Comparison of ENCODE assay signal across 16 cellular contexts in genomic region chr5:176405656-176406435, GRCh38. TPM values are rescaled to one million over a fixed set of nuclear protein-coding genes. Genes with fewer than 3 reads are reported as not detected.
DNase-seq lines count a peak whose midpoint lies in the region; ATAC-seq, FAIRE-seq and TF ChIP-seq lines count a peak whose summit lies in the region.
"Had no signal": no experiment of that assay in that cellular context is flagged by ENCODE, and none has a peak within 500 bp of the region (broad histone marks: within the 10 kb centered on the region; RNA-seq: fewer than 3 reads in every experiment).

No MANE protein-coding gene starts in this region.

- H2AK5ac ChIP-seq in H9 (ENCODE audit: insufficient read length, low read length), result no peak overlapping the region

- H2BK5ac ChIP-seq in H9 (ENCODE audit: insufficient read length, low read length), result no peak overlapping the region

- H3K4me2 ChIP-seq in H9 (ENCODE audit: insufficient read depth, insufficient read length, low read length), result no peak overlapping the region
- no peak overlapping the region for H3K4me2 ChIP-seq in HepG2 (ENCODE audit: low read depth, low read length)

- no peaks in the 10 kb centered on the region for H3K27me3 Mint-ChIP-seq in H9 (ENCODE audit: low read depth)
- H3K27me3 Mint-ChIP-seq in T-helper 17 cell, result no peaks in the 10 kb centered on the region

- H3K4me1 Mint-ChIP-seq in H9 (peaks cover 7 to 9% of the 10 kb centered on the region in 2 experiments; a peak in 2 of 4 replicates), T-helper 17 cell (peaks cover 16% of the 10 kb centered on the region)

- peak; percentile 72 for TF ChIP-seq CTCF in H9 (conservative IDR thresholded peaks at IDR 0.05)
- TF ChIP-seq CTCF in HepG2 (CRISPR knock-in tag; IDR thresholded peaks at IDR 0.05), result peak; percentile 30; the same call in 1 of the 2 replicates
- TF ChIP-seq CTCF in adrenal gland (IDR thresholded peaks at IDR 0.05), result no peak

- no peak overlapping the region for H4K5ac ChIP-seq in H9 (ENCODE audit: insufficient read length, low read depth, low read length)

- H2AFZ ChIP-seq in H9 (ENCODE audit: low read length), result no peak overlapping the region
- H2AFZ ChIP-seq in HepG2 (ENCODE audit: low read length), result no peak overlapping the region

- TF ChIP-seq POLR2A in HepG2 (IDR thresholded peaks at IDR 0.05; ENCODE audit: insufficient read depth in 1 of 2, low read depth in 2 of 2, low read length in 2 of 2), result no peak
- TF ChIP-seq POLR2A in adrenal gland (IDR thresholded peaks at IDR 0.05), result no peak

- H3K4me3 ChIP-seq in HepG2 (replicated peaks in 1 of 3; ENCODE audit: insufficient read depth in 1 of 3, low read depth in 2 of 3, low read length in 3 of 3), result no peak overlapping the region
- no peak overlapping the region for H3K4me3 ChIP-seq in adrenal gland

- no peak overlapping the region for H2BK12ac ChIP-seq in H9 (ENCODE audit: insufficient read length, low read depth, low read length)

- H3K9me3 Mint-ChIP-seq in H9, result no peaks in the 10 kb centered on the region

- no CpG with 5 or more reads among the region's 20 CpGs for WGBS in H9 (ENCODE audit: extremely low coverage, insufficient read length, low lambda C conversion rate)
- WGBS in HepG2 (ENCODE audit: low lambda C conversion rate), result 89% methylated on average over 20 of the region's 20 CpGs
- WGBS in adrenal gland, 4 donors, result 83 to 92% (median 90%) methylated on average over 18 to 20 of the region's 20 CpGs

- no peaks in the 10 kb centered on the region for H3K79me1 ChIP-seq in H9 (ENCODE audit: insufficient read depth, low read depth, low read length, poor library complexity, severe bottlenecking)

- no peak for FAIRE-seq in HepG2 (lab: Jason Lieb, UNC)

- H4K8ac ChIP-seq in H9 (replicated peaks; ENCODE audit: insufficient read length, low read depth, low read length), result no peak overlapping the region

- H3K23ac ChIP-seq in H9 (ENCODE audit: insufficient read length, low read depth, low read length), result no peak overlapping the region

- no peak for TF ChIP-seq RAD21 in HepG2 (CRISPR knock-in tag; IDR thresholded peaks at IDR 0.05)

- H3K36me3 Mint-ChIP-seq in H9 (ENCODE audit: insufficient read depth in 1 of 3, low read depth in 3 of 3) (peaks cover 0 to 13% (median 5%) of the 10 kb centered on the region in 3 experiments; a peak in 2 of 7 replicates), T-helper 17 cell (ENCODE audit: low read depth) (peaks cover 4% of the 10 kb centered on the region)

- H3K27me3 ChIP-seq in H9 (ENCODE audit: insufficient read depth, low read length) (no peaks in the 10 kb centered on the region), HepG2 (ENCODE audit: control insufficient read depth in 1 of 2, insufficient read depth in 2 of 2, low read length in 2 of 2) (no peaks in the 10 kb centered on the region), adrenal gland (no peaks in the 10 kb centered on the region)

- H3K27ac Mint-ChIP-seq in H9 (peak overlapping the region in 2 of 3 experiments; percentile 66 to 84; a peak in 2 of 7 replicates), T-helper 17 cell (peak overlapping the region; percentile 32)

- H3K27ac ChIP-seq in H9 (ENCODE audit: insufficient read length, low read depth, low read length) (no peak overlapping the region), HepG2 (ENCODE audit: extremely low read length, insufficient read depth, low read length) (no peak overlapping the region), adrenal gland (no peak overlapping the region)
- H3K27ac ChIP-seq: C4-2B had no signal

- BruUV-seq in HepG2 (replicated peaks; lab: Mats Ljungman, UMichigan), result no TSS peak

- no peak overlapping the region for H2BK15ac ChIP-seq in H9 (ENCODE audit: low read depth, low read length)

- no peak overlapping the region for H3K56ac ChIP-seq in H9 (ENCODE audit: insufficient read length, low read depth, low read length)

- TF ChIP-seq EP300 in HepG2 (IDR thresholded peaks at IDR 0.05; ENCODE audit: low read depth in 2 of 2, low read length in 2 of 2) (no peak), HepG2 (CRISPR knock-in tag; IDR thresholded peaks at IDR 0.05; ENCODE audit: borderline replicate concordance) (no peak)

- H3K4me3 Mint-ChIP-seq in H9, result no peak overlapping the region
- no peak overlapping the region for H3K4me3 Mint-ChIP-seq in T-helper 17 cell

- H3K4me1 ChIP-seq in H9 (ENCODE audit: insufficient read depth, low read length) (no peaks in the 10 kb centered on the region), HepG2 (ENCODE audit: insufficient read depth, low read length) (peaks cover 25% of the 10 kb centered on the region), adrenal gland (replicated peaks in 1 of 2) (peaks cover 5 to 8% of the 10 kb centered on the region in 2 donors)

- no peaks in the 10 kb centered on the region for H3K23me2 ChIP-seq in H9 (ENCODE audit: insufficient read length, low read depth, low read length, poor library complexity, severe bottlenecking)

- CTCF ChIA-PET in HepG2 (lab: Yijun Ruan, JAX; ENCODE audit: low intra/inter-chr PET ratio, low total read pairs), result no interaction called here

- H4K20me1 ChIP-seq in H9 (ENCODE audit: control insufficient read depth, insufficient read depth, insufficient read length), result no peaks in the 10 kb centered on the region
- no peaks in the 10 kb centered on the region for H4K20me1 ChIP-seq in HepG2 (ENCODE audit: insufficient read depth, low read length)

- intact Hi-C loops in HepG2 (cut with micrococcal nuclease; ENCODE audit: unreplicated experiment), result no loop called here
- intact Hi-C loops in adrenal gland (cut with DNase I), result no loop called here

- POLR2A ChIA-PET in HepG2 (lab: Yijun Ruan, JAX), result interaction anchor here (1.0 kb wide), 1 partner anchor 10 kb away, joined by 3 read pairs; no protein-coding TSS in a partner anchor

- in situ Hi-C loops in HepG2 (cut with HindIII; ENCODE audit: extremely low pct_ligation_motif_present, low pct_unique_long_range_greater_than_20kb), result no loop called here

- H3K36me3 ChIP-seq in HepG2 (replicated peaks in 1 of 2; ENCODE audit: control insufficient read depth in 1 of 2, insufficient read depth in 2 of 2, low read length in 2 of 2), result peaks cover 2 to 6% of the 10 kb centered on the region in 2 experiments; a peak in 4 of 5 replicates
- peaks cover 0 to 39% of the 10 kb centered on the region in 2 donors for H3K36me3 ChIP-seq in adrenal gland (replicated peaks in 1 of 2)

- H3K4ac ChIP-seq in H9 (ENCODE audit: low read depth, low read length), result no peak overlapping the region

- H3T11ph ChIP-seq in H9 (ENCODE audit: low read length), result no peak overlapping the region

- H2BK120ac ChIP-seq in H9 (ENCODE audit: low read depth, low read length, poor library complexity, severe bottlenecking), result no peak overlapping the region

- H2BK20ac ChIP-seq in H9 (ENCODE audit: low read depth, low read length, poor library complexity, severe bottlenecking), result no peak overlapping the region

- ATAC-seq in T-helper 17 cell (no peak), HepG2 (peak; percentile 69), GM18519 (IDR thresholded peaks at IDR 0.05; ENCODE audit: low FRiP score, unreplicated experiment) (no peak)
- ATAC-seq: Right ventricle myocardium inferior; stimulated activated naive CD8-positive, alpha-beta T cell treated with anti-CD3 and anti-CD28 coated beads, Interleukin-15, Interleukin-2, amounts not matched to agents 100 U/mL and 50 U/mL, for 24 hours had no signal

- no peak overlapping the region for H3K18ac ChIP-seq in H9 (ENCODE audit: insufficient read length, low read depth, low read length)

- DNase-seq in H9 (peak; percentile 76), T-helper 17 cell (no peak), HepG2 (ENCODE audit: low spot score) (no peak), adrenal gland (no peak), SW 1271 (lab: John Stamatoyannopoulos, UW) (no peak)
- DNase-seq: activated CD8-positive, alpha-beta memory T cell treated with anti-CD3 and anti-CD28 coated beads, Interleukin-2, amount 50 U/mL, for 4 hours; amniotic stem cell; mesenchymal stem cell; NCI-H1105; NCI-H510A; stimulated activated CD4-positive, alpha-beta T cell treated with anti-CD3 and anti-CD28 coated beads, Interleukin-4, amount 100 ng/mL, for 24 hours; stimulated activated naive CD8-positive, alpha-beta T cell treated with anti-CD3 and anti-CD28 coated beads, Interleukin-15, Interleukin-2, amounts not matched to agents 100 U/mL and 50 U/mL, for 24 hours had no signal

- H3K79me2 ChIP-seq in H9 (ENCODE audit: insufficient read depth, low read length), result no peaks in the 10 kb centered on the region
- H3K79me2 ChIP-seq in HepG2 (ENCODE audit: insufficient read depth, low read length), result no peaks in the 10 kb centered on the region

- no peak overlapping the region for H3K14ac ChIP-seq in H9 (ENCODE audit: insufficient read depth, low read length)

- H3K9me3 ChIP-seq in H9 (ENCODE audit: control insufficient read depth, low read depth, low read length) (no peaks in the 10 kb centered on the region), T-helper 17 cell (ENCODE audit: control insufficient read depth, low read length, poor library complexity, severe bottlenecking) (no peaks in the 10 kb centered on the region), HepG2 (ENCODE audit: low read length) (no peaks in the 10 kb centered on the region), adrenal gland (replicated peaks in 1 of 3) (no peaks in the 10 kb centered on the region)

- H3K9ac ChIP-seq in H9 (ENCODE audit: extremely low read depth, insufficient read length, low read length), result no peak overlapping the region
- no peak overlapping the region for H3K9ac ChIP-seq in HepG2 (ENCODE audit: insufficient read depth, low read depth, low read length)

- H4K91ac ChIP-seq in H9 (ENCODE audit: insufficient read length, low read depth, low read length), result no peak overlapping the region

RNA-seq across cellular contexts. Expression of gene CLTB, which starts 10.5 kb away (rescaled TPM):
- 31.6 and 34.5 TPM in 2 replicates for total RNA-seq in H9 (2021)
- total RNA-seq in T-helper 17 cell, result 10 to 100 TPM; 65.3 to 69.4 TPM
- 30.7 and 33.8 TPM in 2 replicates for total RNA-seq in HepG2 (2016; rRNA removed; fragmentation: Illumina TruSeq; extraction: Trizol)
- 29.6 and 37.0 TPM in 2 replicates for total RNA-seq in HepG2 (2016; cell fraction: cytosol; rRNA removed; fragmentation: Illumina TruSeq; extraction: Trizol; ENCODE audit: low read depth)
- 31.5 and 34.4 TPM in 2 replicates for total RNA-seq in HepG2 (2016; cell fraction: insoluble cytoplasmic fraction; rRNA removed; fragmentation: Illumina TruSeq; extraction: Trizol)
- total RNA-seq in HepG2 (2016; cell fraction: membrane; rRNA removed; fragmentation: Illumina TruSeq; extraction: Trizol), result 33.2 and 41.2 TPM in 2 replicates
- 15.1 and 15.7 TPM in 2 replicates for total RNA-seq in HepG2 (2016; cell fraction: nucleus; rRNA removed; fragmentation: Illumina TruSeq; extraction: Trizol)
- 23.3 and 24.8 TPM in 2 replicates for polyA plus RNA-seq in HepG2 (2011; rRNA removed)
- polyA plus RNA-seq in HepG2 (2011; cell fraction: cytosol; rRNA removed), result 27.1 and 35.6 TPM in 2 replicates
- polyA plus RNA-seq in HepG2 (2011; cell fraction: nucleus; rRNA removed), result 29.2 and 30.5 TPM in 2 replicates
- polyA plus RNA-seq in HepG2 (2012), result 14.8 and 24.0 TPM in 2 replicates
- polyA plus RNA-seq in HepG2 (2016; cell fraction: cytosol; fragmentation: Illumina TruSeq; extraction: Trizol; ENCODE audit: low read depth), result 31.8 and 36.4 TPM in 2 replicates
- polyA plus RNA-seq in HepG2 (2016; cell fraction: insoluble cytoplasmic fraction; fragmentation: Illumina TruSeq; extraction: Trizol; ENCODE audit: low read depth), result 30.6 and 31.4 TPM in 2 replicates
- 32.7 and 36.2 TPM in 2 replicates for polyA plus RNA-seq in HepG2 (2016; cell fraction: membrane; fragmentation: Illumina TruSeq; extraction: Trizol; ENCODE audit: low read depth)
- 28.4 and 29.1 TPM in 2 replicates for polyA plus RNA-seq in HepG2 (2016; cell fraction: nucleus; fragmentation: Illumina TruSeq; extraction: Trizol; ENCODE audit: insufficient read depth, low read depth)
- polyA minus RNA-seq in HepG2 (2011; rRNA and poly(A)+ RNA removed; ENCODE audit: low replicate concordance), result 13.8 and 44.3 TPM in 2 replicates
- polyA minus RNA-seq in HepG2 (2011; cell fraction: cytosol; rRNA and poly(A)+ RNA removed), result 9.0 and 12.0 TPM in 2 replicates
- polyA minus RNA-seq in HepG2 (2011; cell fraction: nucleus; rRNA and poly(A)+ RNA removed), result 7.7 and 8.2 TPM in 2 replicates
- total RNA-seq in adrenal gland, result 100 to 1,000 TPM; 129 to 198 (median 158) TPM
- polyA plus RNA-seq in adrenal gland, result 100 to 1,000 TPM; 118 to 299 (median 262) TPM

RNA-seq across cellular contexts. Expression of gene HIGD2A, which starts 17.3 kb away (rescaled TPM):
- total RNA-seq in H9 (2021), result 92.3 and 92.8 TPM in 2 replicates
- 100 to 1,000 TPM; 119 to 135 TPM for total RNA-seq in T-helper 17 cell
- total RNA-seq in HepG2 (2016; rRNA removed; fragmentation: Illumina TruSeq; extraction: Trizol), result 89.2 and 95.7 TPM in 2 replicates
- 64.5 and 65.6 TPM in 2 replicates for total RNA-seq in HepG2 (2016; cell fraction: cytosol; rRNA removed; fragmentation: Illumina TruSeq; extraction: Trizol; ENCODE audit: low read depth)
- total RNA-seq in HepG2 (2016; cell fraction: insoluble cytoplasmic fraction; rRNA removed; fragmentation: Illumina TruSeq; extraction: Trizol), result 87.9 and 107 TPM in 2 replicates
- total RNA-seq in HepG2 (2016; cell fraction: membrane; rRNA removed; fragmentation: Illumina TruSeq; extraction: Trizol), result 112 and 135 TPM in 2 replicates
- 38.9 and 40.5 TPM in 2 replicates for total RNA-seq in HepG2 (2016; cell fraction: nucleus; rRNA removed; fragmentation: Illumina TruSeq; extraction: Trizol)
- 146 TPM in 2 replicates for polyA plus RNA-seq in HepG2 (2011; rRNA removed)
- polyA plus RNA-seq in HepG2 (2011; cell fraction: cytosol; rRNA removed), result 171 and 302 TPM in 2 replicates
- polyA plus RNA-seq in HepG2 (2011; cell fraction: nucleus; rRNA removed), result 77.0 and 77.1 TPM in 2 replicates
- polyA plus RNA-seq in HepG2 (2012), result 133 and 141 TPM in 2 replicates
- polyA plus RNA-seq in HepG2 (2016; cell fraction: cytosol; fragmentation: Illumina TruSeq; extraction: Trizol; ENCODE audit: low read depth), result 151 and 159 TPM in 2 replicates
- polyA plus RNA-seq in HepG2 (2016; cell fraction: insoluble cytoplasmic fraction; fragmentation: Illumina TruSeq; extraction: Trizol; ENCODE audit: low read depth), result 220 and 222 TPM in 2 replicates
- 239 and 256 TPM in 2 replicates for polyA plus RNA-seq in HepG2 (2016; cell fraction: membrane; fragmentation: Illumina TruSeq; extraction: Trizol; ENCODE audit: low read depth)
- polyA plus RNA-seq in HepG2 (2016; cell fraction: nucleus; fragmentation: Illumina TruSeq; extraction: Trizol; ENCODE audit: insufficient read depth, low read depth), result 118 and 123 TPM in 2 replicates
- 148 and 164 TPM in 2 replicates for polyA minus RNA-seq in HepG2 (2011; rRNA and poly(A)+ RNA removed; ENCODE audit: low replicate concordance)
- 70.4 and 91.9 TPM in 2 replicates for polyA minus RNA-seq in HepG2 (2011; cell fraction: cytosol; rRNA and poly(A)+ RNA removed)
- polyA minus RNA-seq in HepG2 (2011; cell fraction: nucleus; rRNA and poly(A)+ RNA removed), result 33.3 and 40.7 TPM in 2 replicates
- 100 to 1,000 TPM; 138 to 262 (median 197) TPM for total RNA-seq in adrenal gland
- 100 to 1,000 TPM; 112 to 492 (median 244) TPM for polyA plus RNA-seq in adrenal gland

RNA-seq across cellular contexts. Expression of gene NOP16, which starts 17.4 kb away (rescaled TPM):
- total RNA-seq in H9 (2021), result 104 and 114 TPM in 2 replicates
- total RNA-seq in T-helper 17 cell, result 10 to 100 TPM; 17.9 to 19.2 TPM
- 48.4 and 58.4 TPM in 2 replicates for total RNA-seq in HepG2 (2016; rRNA removed; fragmentation: Illumina TruSeq; extraction: Trizol)
- total RNA-seq in HepG2 (2016; cell fraction: cytosol; rRNA removed; fragmentation: Illumina TruSeq; extraction: Trizol; ENCODE audit: low read depth), result 19.8 and 25.4 TPM in 2 replicates
- 51.5 and 62.4 TPM in 2 replicates for total RNA-seq in HepG2 (2016; cell fraction: insoluble cytoplasmic fraction; rRNA removed; fragmentation: Illumina TruSeq; extraction: Trizol)
- total RNA-seq in HepG2 (2016; cell fraction: membrane; rRNA removed; fragmentation: Illumina TruSeq; extraction: Trizol), result 31.1 and 36.0 TPM in 2 replicates
- total RNA-seq in HepG2 (2016; cell fraction: nucleus; rRNA removed; fragmentation: Illumina TruSeq; extraction: Trizol), result 38.3 and 50.4 TPM in 2 replicates
- polyA plus RNA-seq in HepG2 (2011; rRNA removed), result 43.3 and 45.9 TPM in 2 replicates
- polyA plus RNA-seq in HepG2 (2011; cell fraction: cytosol; rRNA removed), result 43.5 and 48.0 TPM in 2 replicates
- 49.8 and 55.0 TPM in 2 replicates for polyA plus RNA-seq in HepG2 (2011; cell fraction: nucleus; rRNA removed)
- 36.0 and 45.5 TPM in 2 replicates for polyA plus RNA-seq in HepG2 (2012)
- polyA plus RNA-seq in HepG2 (2016; cell fraction: cytosol; fragmentation: Illumina TruSeq; extraction: Trizol; ENCODE audit: low read depth), result 20.0 and 21.6 TPM in 2 replicates
- 99.0 and 104 TPM in 2 replicates for polyA plus RNA-seq in HepG2 (2016; cell fraction: insoluble cytoplasmic fraction; fragmentation: Illumina TruSeq; extraction: Trizol; ENCODE audit: low read depth)
- polyA plus RNA-seq in HepG2 (2016; cell fraction: membrane; fragmentation: Illumina TruSeq; extraction: Trizol; ENCODE audit: low read depth), result 29.9 and 32.3 TPM in 2 replicates
- polyA plus RNA-seq in HepG2 (2016; cell fraction: nucleus; fragmentation: Illumina TruSeq; extraction: Trizol; ENCODE audit: insufficient read depth, low read depth), result 76.6 and 84.9 TPM in 2 replicates
- polyA minus RNA-seq in HepG2 (2011; rRNA and poly(A)+ RNA removed; ENCODE audit: low replicate concordance), result 16.4 and 48.3 TPM in 2 replicates
- polyA minus RNA-seq in HepG2 (2011; cell fraction: cytosol; rRNA and poly(A)+ RNA removed), result 10.2 and 15.5 TPM in 2 replicates
- polyA minus RNA-seq in HepG2 (2011; cell fraction: nucleus; rRNA and poly(A)+ RNA removed), result 37.8 and 42.2 TPM in 2 replicates
- 10 to 100 TPM in 4 of 8 donors, 1 to 10 TPM in 4; 6.2 to 53.3 (median 13.8) TPM for total RNA-seq in adrenal gland
- 10 to 100 TPM; 49.5 to 62.1 (median 57.0) TPM for polyA plus RNA-seq in adrenal gland

RNA-seq across cellular contexts. Expression of gene ARL10, which starts 40.6 kb away (rescaled TPM):
- total RNA-seq in H9 (2021) (7.9 and 9.6 TPM in 2 replicates), T-helper 17 cell (1 to 10 TPM; 7.3 to 7.6 TPM), HepG2 (2016; rRNA removed; fragmentation: Illumina TruSeq; extraction: Trizol) (0.01 and 0.18 TPM in 2 replicates), adrenal gland (1 to 10 TPM; 1.6 to 8.8 (median 2.8) TPM)
- 1.1 TPM in 1 of 2 replicates, not detected in the other for total RNA-seq in HepG2 (2016; cell fraction: cytosol; rRNA removed; fragmentation: Illumina TruSeq; extraction: Trizol; ENCODE audit: low read depth)
- 0.45 TPM in 1 of 2 replicates, not detected in the other for total RNA-seq in HepG2 (2016; cell fraction: insoluble cytoplasmic fraction; rRNA removed; fragmentation: Illumina TruSeq; extraction: Trizol)
- total RNA-seq in HepG2 (2016; cell fraction: membrane; rRNA removed; fragmentation: Illumina TruSeq; extraction: Trizol), result 0.93 and 0.96 TPM in 2 replicates
- 0.53 TPM in 1 of 2 replicates, not detected in the other for total RNA-seq in HepG2 (2016; cell fraction: nucleus; rRNA removed; fragmentation: Illumina TruSeq; extraction: Trizol)
- polyA plus RNA-seq in HepG2 (2011; rRNA removed) (0.22 and 0.50 TPM in 2 replicates), adrenal gland (1 to 10 TPM; 1.9 to 6.1 (median 3.5) TPM)
- under 0.01 and 0.01 TPM in 2 replicates for polyA plus RNA-seq in HepG2 (2011; cell fraction: cytosol; rRNA removed)
- polyA plus RNA-seq in HepG2 (2011; cell fraction: nucleus; rRNA removed), result 0.02 and 0.03 TPM in 2 replicates
- 0.05 and 0.07 TPM in 2 replicates for polyA plus RNA-seq in HepG2 (2012)
- polyA plus RNA-seq in HepG2 (2016; cell fraction: cytosol; fragmentation: Illumina TruSeq; extraction: Trizol; ENCODE audit: low read depth), result 0.51 and 1.6 TPM in 2 replicates
- not detected in 2 replicates for polyA plus RNA-seq in HepG2 (2016; cell fraction: insoluble cytoplasmic fraction; fragmentation: Illumina TruSeq; extraction: Trizol; ENCODE audit: low read depth)
- polyA plus RNA-seq in HepG2 (2016; cell fraction: membrane; fragmentation: Illumina TruSeq; extraction: Trizol; ENCODE audit: low read depth), result 1.5 TPM in 1 of 2 replicates, not detected in the other
- 0.05 TPM in 1 of 2 replicates, not detected in the other for polyA plus RNA-seq in HepG2 (2016; cell fraction: nucleus; fragmentation: Illumina TruSeq; extraction: Trizol; ENCODE audit: insufficient read depth, low read depth)
- polyA minus RNA-seq in HepG2 (2011; rRNA and poly(A)+ RNA removed; ENCODE audit: low replicate concordance), result 0.02 and 0.22 TPM in 2 replicates
- 0.79 TPM in 1 of 2 replicates, not detected in the other for polyA minus RNA-seq in HepG2 (2011; cell fraction: cytosol; rRNA and poly(A)+ RNA removed)
- under 0.01 TPM in 2 replicates for polyA minus RNA-seq in HepG2 (2011; cell fraction: nucleus; rRNA and poly(A)+ RNA removed)
- total RNA-seq: HT-29 had no signal

RNA-seq across cellular contexts. Expression of gene FAF2, which starts 42.3 kb away (rescaled TPM):
- total RNA-seq in H9 (2021), result 42.4 and 44.4 TPM in 2 replicates
- 10 to 100 TPM; 23.1 to 24.2 TPM for total RNA-seq in T-helper 17 cell
- 21.5 and 34.3 TPM in 2 replicates for total RNA-seq in HepG2 (2016; rRNA removed; fragmentation: Illumina TruSeq; extraction: Trizol)
- total RNA-seq in HepG2 (2016; cell fraction: cytosol; rRNA removed; fragmentation: Illumina TruSeq; extraction: Trizol; ENCODE audit: low read depth), result 5.1 and 5.2 TPM in 2 replicates
- total RNA-seq in HepG2 (2016; cell fraction: insoluble cytoplasmic fraction; rRNA removed; fragmentation: Illumina TruSeq; extraction: Trizol), result 19.8 and 32.7 TPM in 2 replicates
- 11.2 and 15.4 TPM in 2 replicates for total RNA-seq in HepG2 (2016; cell fraction: membrane; rRNA removed; fragmentation: Illumina TruSeq; extraction: Trizol)
- total RNA-seq in HepG2 (2016; cell fraction: nucleus; rRNA removed; fragmentation: Illumina TruSeq; extraction: Trizol), result 39.6 and 43.8 TPM in 2 replicates
- 24.6 and 27.8 TPM in 2 replicates for polyA plus RNA-seq in HepG2 (2011; rRNA removed)
- 16.5 and 25.1 TPM in 2 replicates for polyA plus RNA-seq in HepG2 (2011; cell fraction: cytosol; rRNA removed)
- polyA plus RNA-seq in HepG2 (2011; cell fraction: nucleus; rRNA removed), result 19.3 and 19.4 TPM in 2 replicates
- polyA plus RNA-seq in HepG2 (2012), result 21.3 and 21.7 TPM in 2 replicates
- polyA plus RNA-seq in HepG2 (2016; cell fraction: cytosol; fragmentation: Illumina TruSeq; extraction: Trizol; ENCODE audit: low read depth), result 1.8 and 2.0 TPM in 2 replicates
- 15.5 and 15.8 TPM in 2 replicates for polyA plus RNA-seq in HepG2 (2016; cell fraction: insoluble cytoplasmic fraction; fragmentation: Illumina TruSeq; extraction: Trizol; ENCODE audit: low read depth)
- polyA plus RNA-seq in HepG2 (2016; cell fraction: membrane; fragmentation: Illumina TruSeq; extraction: Trizol; ENCODE audit: low read depth), result 5.3 and 5.5 TPM in 2 replicates
- polyA plus RNA-seq in HepG2 (2016; cell fraction: nucleus; fragmentation: Illumina TruSeq; extraction: Trizol; ENCODE audit: insufficient read depth, low read depth), result 54.2 and 59.0 TPM in 2 replicates
- 38.0 and 49.2 TPM in 2 replicates for polyA minus RNA-seq in HepG2 (2011; rRNA and poly(A)+ RNA removed; ENCODE audit: low replicate concordance)
- 20.9 and 25.3 TPM in 2 replicates for polyA minus RNA-seq in HepG2 (2011; cell fraction: cytosol; rRNA and poly(A)+ RNA removed)
- polyA minus RNA-seq in HepG2 (2011; cell fraction: nucleus; rRNA and poly(A)+ RNA removed), result 29.5 and 36.7 TPM in 2 replicates
- total RNA-seq in adrenal gland, result 10 to 100 TPM; 29.0 to 61.6 (median 40.6) TPM
- polyA plus RNA-seq in adrenal gland, result 10 to 100 TPM; 21.2 to 68.2 (median 24.3) TPM

Comparison
In these comparisons a context has a peak if more than half of its experiments do, and no peak if none do; other contexts are left out.
1. CTCF ChIP-seq: peak in H9 (single experiment) and HepG2 (single experiment); none in adrenal gland (0 of 6).